Comparison of ENCODE assay signal across 1 cellular context in genomic region chr1:204503122-204503912, GRCh38.
A peak's percentile ranks its signal among the peaks of the same experiment; 100 is the strongest.
TF ChIP-seq lines count a peak whose summit lies in the region.

No MANE protein-coding gene starts in this region.

TF ChIP-seq in K562, 482 proteins besides CTCF, POLR2A, EP300 and RAD21 (continued from another document):
- TF ChIP-seq E2F8 (IDR thresholded peaks at IDR 0.05; ENCODE audit: low read depth, partially characterized antibody) (no peak), ATF1 (CRISPR knock-in tag; IDR thresholded peaks at IDR 0.05) (no peak), ATF1 (tag; IDR thresholded peaks at IDR 0.05) (0 out of 2 replicates have a peak, but pooled peaks have one; percentile 6), ZNF165 (CRISPR knock-in tag; IDR thresholded peaks at IDR 0.05; ENCODE audit: borderline replicate concordance) (no peak), JUN (IDR thresholded peaks at IDR 0.05; ENCODE audit: borderline replicate concordance, low read depth, low read length) (no peak), JUN (CRISPR knock-in tag; IDR thresholded peaks at IDR 0.05; ENCODE audit: borderline replicate concordance) (0 out of 2 replicates have a peak, but pooled peaks have one; percentile 29), MBD1 (CRISPR knock-in tag; IDR thresholded peaks at IDR 0.05) (no peak), VEZF1 (CRISPR knock-in tag; IDR thresholded peaks at IDR 0.05) (peak; percentile 19; the same call in 1 of the 2 replicates), CREB3L1 (IDR thresholded peaks at IDR 0.05; ENCODE audit: borderline replicate concordance, low read depth) (no peak), PHB (CRISPR knock-in tag; IDR thresholded peaks at IDR 0.05) (no peak), SMAD2 (IDR thresholded peaks at IDR 0.05; ENCODE audit: low read depth, low read length) (no peak), PRDM10 (IDR thresholded peaks at IDR 0.05; ENCODE audit: partially characterized antibody) (no peak), ARID2 (IDR thresholded peaks at IDR 0.05) (peak; percentile 57; the same call in 1 of the 2 replicates), NR2C2 (CRISPR knock-in tag; IDR thresholded peaks at IDR 0.05) (peak; percentile 40; the same call in 1 of the 2 replicates), NR2C2 (tag; IDR thresholded peaks at IDR 0.05) (no peak), UBTF (IDR thresholded peaks at IDR 0.05; ENCODE audit: borderline replicate concordance in 1 of 2, low read depth in 2 of 2, low read length in 2 of 2) (no peak)
- TF ChIP-seq, protein P1, sequence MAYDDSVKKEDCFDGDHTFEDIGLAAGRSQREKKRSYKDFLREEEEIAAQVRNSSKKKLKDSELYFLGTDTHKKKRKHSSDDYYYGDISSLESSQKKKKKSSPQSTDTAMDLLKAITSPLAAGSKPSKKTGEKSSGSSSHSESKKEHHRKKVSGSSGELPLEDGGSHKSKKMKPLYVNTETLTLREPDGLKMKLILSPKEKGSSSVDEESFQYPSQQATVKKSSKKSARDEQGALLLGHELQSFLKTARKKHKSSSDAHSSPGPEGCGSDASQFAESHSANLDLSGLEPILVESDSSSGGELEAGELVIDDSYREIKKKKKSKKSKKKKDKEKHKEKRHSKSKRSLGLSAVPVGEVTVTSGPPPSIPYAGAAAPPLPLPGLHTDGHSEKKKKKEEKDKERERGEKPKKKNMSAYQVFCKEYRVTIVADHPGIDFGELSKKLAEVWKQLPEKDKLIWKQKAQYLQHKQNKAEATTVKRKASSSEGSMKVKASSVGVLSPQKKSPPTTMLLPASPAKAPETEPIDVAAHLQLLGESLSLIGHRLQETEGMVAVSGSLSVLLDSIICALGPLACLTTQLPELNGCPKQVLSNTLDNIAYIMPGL (CRISPR knock-in tag; IDR thresholded peaks at IDR 0.05) = no peak
- TF ChIP-seq, protein P2, sequence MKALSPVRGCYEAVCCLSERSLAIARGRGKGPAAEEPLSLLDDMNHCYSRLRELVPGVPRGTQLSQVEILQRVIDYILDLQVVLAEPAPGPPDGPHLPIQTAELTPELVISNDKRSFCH (CRISPR knock-in tag; IDR thresholded peaks at IDR 0.05) = no peak
- TF ChIP-seq, protein P2 (tag; IDR thresholded peaks at IDR 0.05) = peak; percentile 19; the same call in 1 of the 2 replicates
TF ChIP-seq in K562: peak in this region for 20.
